In genomic region chr2:25146896-25147295, GRCh38 we compare ENCODE assay signal across 28 cellular contexts.
"Had no signal": no experiment of that assay in that cellular context is flagged by ENCODE, and none has a peak within 500 bp of the region (broad histone marks: within the 10 kb centered on the region; RNA-seq: fewer than 3 reads in every experiment).

No MANE protein-coding gene starts in this region.

- ATAC-seq: stimulated activated effector memory CD8-positive, alpha-beta T cell treated with anti-CD3 and anti-CD28 coated beads, Interleukin-12 subunit alpha, Interleukin-12 subunit beta, amount 100 ng/mL, for 72 hours; stimulated activated memory B cell treated with anti-CD40 and anti-IgM and Interleukin-4, amounts not matched to agents 10 μg/mL and 1 μg/mL and 100 μg/mL, for 72 hours; stimulated activated naive CD8-positive, alpha-beta T cell treated with anti-CD3 and anti-CD28 coated beads, Interleukin-15, amount 100 ng/mL, for 72 hours; stimulated activated naive CD8-positive, alpha-beta T cell treated with anti-CD3 and anti-CD28 coated beads, Interleukin-15, Interleukin-2, amounts not matched to agents 100 U/mL and 50 U/mL, for 24 hours; upper lobe of right lung had no signal

- H3K36me3 ChIP-seq: stomach, suprapubic skin, thoracic aorta, tibial artery, transverse colon, upper lobe of left lung, upper lobe of right lung, uterus, vagina had no signal

- H3K9me3 ChIP-seq: stomach, suprapubic skin, testis, thoracic aorta, thyroid gland, tibial artery, tibial nerve, transverse colon, upper lobe of left lung, upper lobe of right lung, uterus, vagina had no signal

- H3K9me3 Mint-ChIP-seq: stimulated activated effector memory CD8-positive, alpha-beta T cell treated with anti-CD3 and anti-CD28 coated beads, Interleukin-12 subunit alpha, Interleukin-12 subunit beta, amount 100 ng/mL, for 72 hours; stimulated activated memory B cell treated with anti-CD40 and anti-IgM and Interleukin-4, amounts not matched to agents 10 μg/mL and 1 μg/mL and 100 μg/mL, for 72 hours; stimulated activated naive B cell treated with anti-CD40 and anti-IgM and Interleukin-4, amounts not matched to agents 10 μg/mL and 1 μg/mL and 100 μg/mL, for 72 hours; stimulated activated naive CD8-positive, alpha-beta T cell treated with anti-CD3 and anti-CD28 coated beads, Interleukin-15, amount 100 ng/mL, for 72 hours; stimulated activated naive CD8-positive, alpha-beta T cell treated with anti-CD3 and anti-CD28 coated beads, Interleukin-15, Interleukin-2, amounts not matched to agents 100 ng/mL and 50 ng/mL, for 24 hours; type B pancreatic cell had no signal

- H3K4me3 Mint-ChIP-seq: stimulated activated effector memory CD8-positive, alpha-beta T cell treated with anti-CD3 and anti-CD28 coated beads, Interleukin-12 subunit alpha, Interleukin-12 subunit beta, amount 100 ng/mL, for 72 hours; stimulated activated memory B cell treated with anti-CD40 and anti-IgM and Interleukin-4, amounts not matched to agents 10 μg/mL and 1 μg/mL and 100 μg/mL, for 72 hours; stimulated activated naive B cell treated with anti-CD40 and anti-IgM and Interleukin-4, amounts not matched to agents 10 μg/mL and 1 μg/mL and 100 μg/mL, for 72 hours; stimulated activated naive CD8-positive, alpha-beta T cell treated with anti-CD3 and anti-CD28 coated beads, Interleukin-15, amount 100 ng/mL, for 72 hours; stimulated activated naive CD8-positive, alpha-beta T cell treated with anti-CD3 and anti-CD28 coated beads, Interleukin-15, Interleukin-2, amounts not matched to agents 100 ng/mL and 50 ng/mL, for 24 hours; type B pancreatic cell had no signal

- DNase-seq: stimulated activated CD4-positive, alpha-beta T cell treated with anti-CD3 and anti-CD28 coated beads, Interleukin-2, amount 100 ng/mL, for 48 hours; stimulated activated CD4-positive, alpha-beta T cell treated with anti-CD3 and anti-CD28 coated beads, Interleukin-4, amount 100 ng/mL, for 1 hour; stimulated activated CD4-positive, alpha-beta T cell treated with anti-CD3 and anti-CD28 coated beads, Interleukin-4, amount 100 ng/mL, for 24 hours; stimulated activated CD4-positive, alpha-beta T cell treated with anti-CD3 and anti-CD28 coated beads, Interleukin-4, amount 100 ng/mL, for 4 hours; stimulated activated CD8-positive, alpha-beta memory T cell treated with anti-CD3 and anti-CD28 coated beads, Interleukin-4, amount 100 ng/mL, for 48 hours; stimulated activated naive B cell treated with anti-CD40 and anti-IgM and Interleukin-4, amounts not matched to agents 10 μg/mL and 1 μg/mL and 100 μg/mL, for 72 hours; stimulated activated naive CD4-positive, alpha-beta T cell; stimulated activated naive CD4-positive, alpha-beta T cell treated with Interleukin-2 at 50 U/mL for 16 hours; stimulated activated naive CD8-positive, alpha-beta T cell treated with anti-CD3 and anti-CD28 coated beads, Interleukin-15, amount 100 ng/mL, for 72 hours; stimulated activated naive CD8-positive, alpha-beta T cell treated with anti-CD3 and anti-CD28 coated beads, Interleukin-15, Interleukin-2, amounts not matched to agents 100 U/mL and 50 U/mL, for 24 hours; stomach; substantia nigra; testis; thyroid gland; tibial artery; transverse colon; trophoblast cell; upper lobe of left lung; upper lobe of right lung; uterus had no signal

- H3K4me1 Mint-ChIP-seq: stimulated activated naive B cell treated with anti-CD40 and anti-IgM and Interleukin-4, amounts not matched to agents 10 μg/mL and 1 μg/mL and 100 μg/mL, for 72 hours had no signal

- H3K27me3 Mint-ChIP-seq: stimulated activated naive B cell treated with anti-CD40 and anti-IgM and Interleukin-4, amounts not matched to agents 10 μg/mL and 1 μg/mL and 100 μg/mL, for 72 hours; stimulated activated naive CD8-positive, alpha-beta T cell treated with anti-CD3 and anti-CD28 coated beads, Interleukin-15, Interleukin-2, amounts not matched to agents 100 ng/mL and 50 ng/mL, for 24 hours; type B pancreatic cell had no signal

- H3K4me1 ChIP-seq: stomach, suprapubic skin, testis, tibial artery, tibial nerve, transverse colon, upper lobe of left lung, upper lobe of right lung, uterus, vagina had no signal

- H3K27ac ChIP-seq: stomach, suprapubic skin, testis, thoracic aorta, thyroid gland, tibial artery, tibial nerve, transverse colon, upper lobe of left lung, upper lobe of right lung, uterus, vagina had no signal

- H3K27ac Mint-ChIP-seq: stimulated activated memory B cell treated with anti-CD40 and anti-IgM and Interleukin-4, amounts not matched to agents 10 μg/mL and 1 μg/mL and 100 μg/mL, for 72 hours; stimulated activated naive B cell treated with anti-CD40 and anti-IgM and Interleukin-4, amounts not matched to agents 10 μg/mL and 1 μg/mL and 100 μg/mL, for 72 hours; stimulated activated naive CD8-positive, alpha-beta T cell treated with anti-CD3 and anti-CD28 coated beads, Interleukin-15, amount 100 ng/mL, for 72 hours; stimulated activated naive CD8-positive, alpha-beta T cell treated with anti-CD3 and anti-CD28 coated beads, Interleukin-15, Interleukin-2, amounts not matched to agents 100 ng/mL and 50 ng/mL, for 24 hours; type B pancreatic cell had no signal

- H3K27me3 ChIP-seq: stomach, suprapubic skin, testis, thyroid gland, tibial artery, tibial nerve, transverse colon, upper lobe of left lung, upper lobe of right lung, uterus, vagina had no signal

- H3K4me3 ChIP-seq: stomach, suprapubic skin, testis, thoracic aorta, thyroid gland, tibial artery, tibial nerve, transverse colon, upper lobe of left lung, upper lobe of right lung, uterus, vagina had no signal

- H3K36me3 Mint-ChIP-seq: stimulated activated effector memory CD8-positive, alpha-beta T cell treated with anti-CD3 and anti-CD28 coated beads, Interleukin-12 subunit alpha, Interleukin-12 subunit beta, amount 100 ng/mL, for 72 hours; stimulated activated memory B cell treated with anti-CD40 and anti-IgM and Interleukin-4, amounts not matched to agents 10 μg/mL and 1 μg/mL and 100 μg/mL, for 72 hours; stimulated activated naive B cell treated with anti-CD40 and anti-IgM and Interleukin-4, amounts not matched to agents 10 μg/mL and 1 μg/mL and 100 μg/mL, for 72 hours had no signal
